Comparison of ENCODE assay signal across 30 cellular contexts in genomic region chr3:193416629-193417028, GRCh38. TPM values are rescaled to one million over a fixed set of nuclear protein-coding genes. Genes with fewer than 3 reads are reported as not detected.
"Had no signal": no experiment of that assay in that cellular context is flagged by ENCODE, and none has a peak within 500 bp of the region (broad histone marks: within the 10 kb centered on the region; RNA-seq: fewer than 3 reads in every experiment).

No MANE protein-coding gene starts in this region.

- H3K4me1 Mint-ChIP-seq: stimulated activated effector memory CD8-positive, alpha-beta T cell treated with anti-CD3 and anti-CD28 coated beads, Interleukin-12 subunit alpha, Interleukin-12 subunit beta, amount 100 ng/mL, for 72 hours; stimulated activated memory B cell treated with anti-CD40 and anti-IgM and Interleukin-4, amounts not matched to agents 10 μg/mL and 1 μg/mL and 100 μg/mL, for 72 hours; stimulated activated naive B cell treated with anti-CD40 and anti-IgM and Interleukin-4, amounts not matched to agents 10 μg/mL and 1 μg/mL and 100 μg/mL, for 72 hours; stimulated activated naive CD8-positive, alpha-beta T cell treated with anti-CD3 and anti-CD28 coated beads, Interleukin-15, amount 100 ng/mL, for 72 hours had no signal

- H3K4me3 ChIP-seq: stomach, suprapubic skin, testis, thoracic aorta, thyroid gland, tibial artery, tibial nerve, transverse colon, upper lobe of left lung, upper lobe of right lung, uterus, vagina had no signal

- H3K9me3 ChIP-seq: testis, thyroid gland, upper lobe of right lung, uterus, vagina had no signal

- H3K27ac ChIP-seq: stomach, suprapubic skin, testis, thoracic aorta, thyroid gland, tibial artery, tibial nerve, transverse colon, upper lobe of left lung, upper lobe of right lung, uterus, vagina had no signal

- H3K4me1 ChIP-seq: stomach, suprapubic skin, testis, thyroid gland, tibial artery, tibial nerve, transverse colon, upper lobe of left lung, upper lobe of right lung, uterus, vagina had no signal

- DNase-seq: stimulated activated CD4-positive, alpha-beta T cell treated with anti-CD3 and anti-CD28 coated beads, Interleukin-2, amount 100 ng/mL, for 48 hours; stimulated activated CD4-positive, alpha-beta T cell treated with anti-CD3 and anti-CD28 coated beads, Interleukin-4, amount 100 ng/mL, for 1 hour; stimulated activated CD4-positive, alpha-beta T cell treated with anti-CD3 and anti-CD28 coated beads, Interleukin-4, amount 100 ng/mL, for 24 hours; stimulated activated CD4-positive, alpha-beta T cell treated with anti-CD3 and anti-CD28 coated beads, Interleukin-4, amount 100 ng/mL, for 4 hours; stimulated activated CD8-positive, alpha-beta memory T cell treated with anti-CD3 and anti-CD28 coated beads, Interleukin-4, amount 100 ng/mL, for 48 hours; stimulated activated naive B cell treated with anti-CD40 and anti-IgM and Interleukin-4, amounts not matched to agents 10 μg/mL and 1 μg/mL and 100 μg/mL, for 72 hours; stimulated activated naive CD4-positive, alpha-beta T cell; stimulated activated naive CD4-positive, alpha-beta T cell treated with Interleukin-2 at 50 U/mL for 16 hours; stimulated activated naive CD8-positive, alpha-beta T cell treated with anti-CD3 and anti-CD28 coated beads, Interleukin-15, amount 100 ng/mL, for 72 hours; stimulated activated naive CD8-positive, alpha-beta T cell treated with anti-CD3 and anti-CD28 coated beads, Interleukin-15, Interleukin-2, amounts not matched to agents 100 U/mL and 50 U/mL, for 24 hours; stomach; substantia nigra; testis; thyroid gland; tibial artery; transverse colon; trophoblast cell; upper lobe of left lung; upper lobe of right lung; uterus had no signal

- H3K27me3 Mint-ChIP-seq: stimulated activated naive B cell treated with anti-CD40 and anti-IgM and Interleukin-4, amounts not matched to agents 10 μg/mL and 1 μg/mL and 100 μg/mL, for 72 hours; stimulated activated naive CD8-positive, alpha-beta T cell treated with anti-CD3 and anti-CD28 coated beads, Interleukin-15, amount 100 ng/mL, for 72 hours; stimulated activated naive CD8-positive, alpha-beta T cell treated with anti-CD3 and anti-CD28 coated beads, Interleukin-15, Interleukin-2, amounts not matched to agents 100 ng/mL and 50 ng/mL, for 24 hours; type B pancreatic cell had no signal

- H3K27ac Mint-ChIP-seq: stimulated activated effector memory CD8-positive, alpha-beta T cell treated with anti-CD3 and anti-CD28 coated beads, Interleukin-12 subunit alpha, Interleukin-12 subunit beta, amount 100 ng/mL, for 72 hours; stimulated activated memory B cell treated with anti-CD40 and anti-IgM and Interleukin-4, amounts not matched to agents 10 μg/mL and 1 μg/mL and 100 μg/mL, for 72 hours; stimulated activated naive B cell treated with anti-CD40 and anti-IgM and Interleukin-4, amounts not matched to agents 10 μg/mL and 1 μg/mL and 100 μg/mL, for 72 hours; stimulated activated naive CD8-positive, alpha-beta T cell treated with anti-CD3 and anti-CD28 coated beads, Interleukin-15, amount 100 ng/mL, for 72 hours; stimulated activated naive CD8-positive, alpha-beta T cell treated with anti-CD3 and anti-CD28 coated beads, Interleukin-15, Interleukin-2, amounts not matched to agents 100 ng/mL and 50 ng/mL, for 24 hours; type B pancreatic cell had no signal

- H3K4me3 Mint-ChIP-seq: stimulated activated effector memory CD8-positive, alpha-beta T cell treated with anti-CD3 and anti-CD28 coated beads, Interleukin-12 subunit alpha, Interleukin-12 subunit beta, amount 100 ng/mL, for 72 hours; stimulated activated memory B cell treated with anti-CD40 and anti-IgM and Interleukin-4, amounts not matched to agents 10 μg/mL and 1 μg/mL and 100 μg/mL, for 72 hours; stimulated activated naive B cell treated with anti-CD40 and anti-IgM and Interleukin-4, amounts not matched to agents 10 μg/mL and 1 μg/mL and 100 μg/mL, for 72 hours; stimulated activated naive CD8-positive, alpha-beta T cell treated with anti-CD3 and anti-CD28 coated beads, Interleukin-15, amount 100 ng/mL, for 72 hours; stimulated activated naive CD8-positive, alpha-beta T cell treated with anti-CD3 and anti-CD28 coated beads, Interleukin-15, Interleukin-2, amounts not matched to agents 100 ng/mL and 50 ng/mL, for 24 hours; type B pancreatic cell had no signal

- ATAC-seq: stimulated activated effector memory CD8-positive, alpha-beta T cell treated with anti-CD3 and anti-CD28 coated beads, Interleukin-12 subunit alpha, Interleukin-12 subunit beta, amount 100 ng/mL, for 72 hours; stimulated activated memory B cell treated with anti-CD40 and anti-IgM and Interleukin-4, amounts not matched to agents 10 μg/mL and 1 μg/mL and 100 μg/mL, for 72 hours; stimulated activated naive B cell treated with anti-CD40 and anti-IgM and Interleukin-4, amounts not matched to agents 10 μg/mL and 1 μg/mL and 100 μg/mL, for 72 hours; stimulated activated naive CD8-positive, alpha-beta T cell treated with anti-CD3 and anti-CD28 coated beads, Interleukin-15, amount 100 ng/mL, for 72 hours; stimulated activated naive CD8-positive, alpha-beta T cell treated with anti-CD3 and anti-CD28 coated beads, Interleukin-15, Interleukin-2, amounts not matched to agents 100 U/mL and 50 U/mL, for 24 hours; upper lobe of right lung had no signal

- H3K36me3 ChIP-seq: suprapubic skin, thoracic aorta, tibial artery, transverse colon, uterus, vagina had no signal

- H3K36me3 Mint-ChIP-seq: stimulated activated effector memory CD8-positive, alpha-beta T cell treated with anti-CD3 and anti-CD28 coated beads, Interleukin-12 subunit alpha, Interleukin-12 subunit beta, amount 100 ng/mL, for 72 hours had no signal

RNA-seq across cellular contexts. Expression of gene ATP13A5, which starts 38.1 kb away (rescaled TPM):
- total RNA-seq: subcutaneous adipose tissue, thoracic aorta, transverse colon, urinary bladder, uterus, vagina had no signal
